ENCODE assay signal across 8 cellular contexts in the genomic region with DNA sequence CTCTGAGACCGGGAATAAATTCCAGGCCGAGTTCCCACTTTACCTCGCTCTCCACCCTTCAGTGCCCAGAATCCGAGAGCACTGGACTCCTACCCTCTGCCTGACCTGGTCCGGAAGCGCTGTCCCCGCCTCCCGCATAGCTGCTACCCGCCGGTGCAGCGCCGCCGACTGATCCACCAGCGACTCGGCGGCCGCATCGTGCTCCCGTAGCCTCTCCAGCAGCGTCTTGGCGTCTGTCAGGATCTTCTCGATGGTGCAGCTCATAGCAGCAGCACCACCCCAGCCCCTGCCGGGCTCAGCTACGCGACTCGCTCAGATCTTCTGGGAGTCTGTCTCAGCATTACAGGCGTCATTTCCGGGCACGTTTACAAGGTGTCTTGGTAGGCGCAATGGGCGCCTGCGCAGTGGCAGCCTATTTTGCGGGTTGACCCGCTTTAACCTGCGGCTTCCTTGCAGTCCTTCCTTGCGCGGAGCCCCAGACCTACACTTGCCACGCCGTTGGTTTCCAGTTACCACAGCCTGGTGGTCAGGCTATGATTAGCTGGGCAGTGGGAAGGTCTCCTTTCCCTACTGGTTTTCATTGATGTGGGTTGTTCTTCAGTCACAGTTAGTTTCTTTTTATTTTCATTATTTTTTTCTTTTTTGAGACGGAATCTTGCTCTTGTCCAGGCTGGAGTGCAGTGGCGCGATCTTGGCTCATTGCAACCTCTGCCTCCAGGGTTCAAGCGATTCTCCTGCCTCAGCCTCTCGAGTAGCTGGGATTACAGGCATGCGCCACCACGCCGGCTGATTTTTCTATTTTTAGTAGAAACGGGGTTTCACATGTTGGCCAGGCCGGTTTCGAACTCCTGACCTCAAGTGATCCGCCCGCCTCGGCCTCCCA. TPM values are rescaled to one million over a fixed set of nuclear protein-coding genes. Genes with fewer than 3 reads are reported as not detected.
A peak's percentile ranks its signal among the peaks of the same experiment; 100 is the strongest.
DNase-seq lines count a peak whose midpoint lies in the region; ATAC-seq and TF ChIP-seq lines count a peak whose summit lies in the region.

A gene (minus strand): TSS at position 342 of the 883 bp plus-strand sequence. CDS start 78 bp downstream, at position 264.

- DNase-seq in EH (ENCODE audit: low read depth) (peak; percentile 94), H4 (ENCODE audit: low spot score) (peak; percentile 89), LNCaP clone FGC (ENCODE audit: low read depth) (peak; percentile 93), RWPE1 (ENCODE audit: low spot score) (peak; percentile 85), fibroblast of peridontal ligament (ENCODE audit: extremely low read depth) (peak; percentile 91), natural killer cell (peak; percentile 89)
- peak; percentile 93 for DNase-seq in activated T-helper 2 cell treated with anti-CD3 and anti-CD28 coated beads, Interferon-gamma antibody, Interleukin-2, Interleukin-4, amounts not matched to agents 10 μg/mL and 5 μg/mL and 100 μg/mL, durations not matched to agents 14 hours and 24 hours and 36 hours (ENCODE audit: low spot score)
- DNase-seq in stimulated activated naive CD4-positive, alpha-beta T cell treated with Interleukin-2 at 50 U/mL for 16 hours (lab: John Stamatoyannopoulos, UW) = peak; percentile 93

- CTCF ChIA-PET in RWPE1 (lab: Yijun Ruan, JAX) = interaction anchor here (0.6 kb wide), 2 partner anchors 56 to 106 kb away, joined by 3 to 4 read pairs; no protein-coding TSS in a partner anchor

- intact Hi-C loops in activated T-helper 2 cell treated with anti-CD3 and anti-CD28 coated beads, Interferon-gamma antibody, Interleukin-2, Interleukin-4, amounts not matched to agents 10 μg/mL and 5 μg/mL and 100 μg/mL, durations not matched to agents 14 hours and 24 hours and 36 hours (cut with micrococcal nuclease) = loop anchor here (1.0 kb wide), 3 partner anchors 22 to 199 kb away; a partner anchor contains a TSS
- intact Hi-C loops in natural killer cell (cut with micrococcal nuclease) = loop anchor here (1.0 to 10.0 kb wide), 3 partner anchors 23 to 314 kb away; a partner anchor contains a TSS

- peaks cover 21% of the 10 kb centered on the region for H3K4me1 Mint-ChIP-seq in activated T-helper 2 cell treated with anti-CD3 and anti-CD28 coated beads, Interferon-gamma antibody, Interleukin-2, Interleukin-4, amounts not matched to agents 10 μg/mL and 5 μg/mL and 100 μg/mL, durations not matched to agents 14 hours and 24 hours and 36 hours (ENCODE audit: low read depth)
- H3K4me1 Mint-ChIP-seq in natural killer cell = peaks cover 25 to 35% of the 10 kb centered on the region in 2 donors

- H3K27ac ChIP-seq in RWPE1 = peak within 1 kb of the TSS; percentile 93

- no peaks in the 10 kb centered on the region for H3K9me3 Mint-ChIP-seq in activated T-helper 2 cell treated with anti-CD3 and anti-CD28 coated beads, Interferon-gamma antibody, Interleukin-2, Interleukin-4, amounts not matched to agents 10 μg/mL and 5 μg/mL and 100 μg/mL, durations not matched to agents 14 hours and 24 hours and 36 hours
- H3K9me3 Mint-ChIP-seq in natural killer cell = no peaks in the 10 kb centered on the region

- peak within 1 kb of the TSS; percentile 96 for H3K4me3 ChIP-seq in LNCaP clone FGC (ENCODE audit: low read depth, low read length)

- peak within 1 kb of the TSS; percentile 99 for H3K4me3 Mint-ChIP-seq in activated T-helper 2 cell treated with anti-CD3 and anti-CD28 coated beads, Interferon-gamma antibody, Interleukin-2, Interleukin-4, amounts not matched to agents 10 μg/mL and 5 μg/mL and 100 μg/mL, durations not matched to agents 14 hours and 24 hours and 36 hours (ENCODE audit: low read depth)
- peak within 1 kb of the TSS; percentile 100 for H3K4me3 Mint-ChIP-seq in natural killer cell

- peaks cover 6% of the 10 kb centered on the region for H3K27me3 Mint-ChIP-seq in activated T-helper 2 cell treated with anti-CD3 and anti-CD28 coated beads, Interferon-gamma antibody, Interleukin-2, Interleukin-4, amounts not matched to agents 10 μg/mL and 5 μg/mL and 100 μg/mL, durations not matched to agents 14 hours and 24 hours and 36 hours (ENCODE audit: low read depth)
- peaks cover 6 to 12% of the 10 kb centered on the region in 2 donors for H3K27me3 Mint-ChIP-seq in natural killer cell (ENCODE audit: low read depth in 2 of 2)

- TF ChIP-seq CTCF in LNCaP clone FGC (IDR thresholded peaks at IDR 0.05; ENCODE audit: control insufficient read depth, extremely low read depth, insufficient read depth) (no peak), RWPE1 (conservative IDR thresholded peaks at IDR 0.05; ENCODE audit: low read depth) (no peak), natural killer cell (IDR thresholded peaks at IDR 0.05) (no peak)

- peaks cover 36% of the 10 kb centered on the region for H3K36me3 Mint-ChIP-seq in activated T-helper 2 cell treated with anti-CD3 and anti-CD28 coated beads, Interferon-gamma antibody, Interleukin-2, Interleukin-4, amounts not matched to agents 10 μg/mL and 5 μg/mL and 100 μg/mL, durations not matched to agents 14 hours and 24 hours and 36 hours (ENCODE audit: low read depth)
- H3K36me3 Mint-ChIP-seq in natural killer cell = no peaks in the 10 kb centered on the region

- peak; percentile 95 to 98 (median 96) for ATAC-seq in natural killer cell

- POLR2A ChIA-PET in RWPE1 (lab: Yijun Ruan, JAX; ENCODE audit: low non-redundant PET) = no interaction called here

- H3K27ac Mint-ChIP-seq in activated T-helper 2 cell treated with anti-CD3 and anti-CD28 coated beads, Interferon-gamma antibody, Interleukin-2, Interleukin-4, amounts not matched to agents 10 μg/mL and 5 μg/mL and 100 μg/mL, durations not matched to agents 14 hours and 24 hours and 36 hours = peak within 1 kb of the TSS; percentile 98
- H3K27ac Mint-ChIP-seq in natural killer cell = peak within 1 kb of the TSS; percentile 100

RNA-seq across cellular contexts. Expression of the gene that starts here (rescaled TPM):
- 26.4 and 39.9 TPM in 2 replicates for total RNA-seq in H4 (2014; rRNA removed; shearing (Covaris generic))
- 57.6 and 64.2 TPM in 2 replicates for total RNA-seq in activated T-helper 2 cell treated with anti-CD3 and anti-CD28 coated beads, Interferon-gamma antibody, Interleukin-2, Interleukin-4, amounts not matched to agents 10 μg/mL and 5 μg/mL and 100 μg/mL, durations not matched to agents 14 hours and 24 hours and 36 hours
- 10 to 100 TPM; 53.3 to 57.5 (median 53.4) TPM for total RNA-seq in natural killer cell

Comparison
In these comparisons a context has a peak if more than half of its experiments do, and no peak if none do; other contexts are left out.
1. Peak in every context shown above with its lines: DNase-seq, ATAC-seq, H3K4me3 ChIP-seq and H3K27ac ChIP-seq.